11 cellular contexts compared by ENCODE assay signal in genomic region chr12:57092529-57092862, GRCh38. TPM values are rescaled to one million over a fixed set of nuclear protein-coding genes. Genes with fewer than 3 reads are reported as not detected.
DNase-seq lines count a peak whose midpoint lies in the region; ATAC-seq and TF ChIP-seq lines count a peak whose summit lies in the region.
"Had no signal": no experiment of that assay in that cellular context is flagged by ENCODE, and none has a peak within 500 bp of the region (broad histone marks: within the 10 kb centered on the region; RNA-seq: fewer than 3 reads in every experiment).

No MANE protein-coding gene starts in this region.

- TF ChIP-seq CTCF in AG10803 (conservative IDR thresholded peaks at IDR 0.05; ENCODE audit: low read length) = no peak

- H3K9me3 Mint-ChIP-seq in dendritic cell treated with granulocyte-macrophage colony-stimulating factor and Interleukin-4, amounts not matched to agents 40 ng/mL and 50 ng/mL, for 4 days = no peaks in the 10 kb centered on the region

- H3K14ac ChIP-seq in neuronal stem cell (ENCODE audit: low read length) = no peak overlapping the region

- H3K23ac ChIP-seq in neuronal stem cell (ENCODE audit: low read depth, low read length, poor library complexity) = no peak overlapping the region

- H3K27me3 Mint-ChIP-seq in dendritic cell treated with granulocyte-macrophage colony-stimulating factor and Interleukin-4, amounts not matched to agents 40 ng/mL and 50 ng/mL, for 4 days = no peaks in the 10 kb centered on the region

- no peak overlapping the region for H2BK15ac ChIP-seq in neuronal stem cell (ENCODE audit: low read length)

- no peak overlapping the region for H3K18ac ChIP-seq in neuronal stem cell (ENCODE audit: low read length)

- H3K4me3 ChIP-seq in AG10803 (ENCODE audit: low read length) (peak overlapping the region; percentile 20; the same call in 1 of the 2 replicates), Karpas-422 (ENCODE audit: low read length) (peak overlapping the region; percentile 52; the same call in 1 of the 2 replicates), neuronal stem cell (ENCODE audit: low read length in 2 of 2) (no peak overlapping the region)
- H3K4me3 ChIP-seq: cardiac muscle cell had no signal

- H2AFZ ChIP-seq in Karpas-422 (ENCODE audit: low read length) = no peak overlapping the region
- no peak overlapping the region for H2AFZ ChIP-seq in neuronal stem cell (ENCODE audit: low read length)

- H4K20me1 ChIP-seq in Karpas-422 (ENCODE audit: insufficient read depth, low read depth, low read length) = no peaks in the 10 kb centered on the region

- no peak overlapping the region for H2BK120ac ChIP-seq in neuronal stem cell (ENCODE audit: low read depth, low read length)

- H3K9me3 ChIP-seq in Karpas-422 (ENCODE audit: low read length) (no peaks in the 10 kb centered on the region), neuronal stem cell (replicated peaks in 1 of 2; ENCODE audit: control insufficient read depth in 2 of 2, insufficient read depth in 1 of 2, low read depth in 1 of 2, low read length in 2 of 2) (no peaks in the 10 kb centered on the region)

- CTCF ChIA-PET in HEK293T (lab: Yijun Ruan, JAX) = interaction anchor here (0.9 to 3.4 kb wide), 9 partner anchors 9 to 84 kb away, joined by 3 to 23 read pairs (median 7); partner anchors contain the start of genes NEMP1 and STAT6

- intact Hi-C loops in dendritic cell treated with granulocyte-macrophage colony-stimulating factor and Interleukin-4, amounts not matched to agents 40 ng/mL and 50 ng/mL, for 4 days (cut with micrococcal nuclease) = no loop called here

- peaks cover 20% of the 10 kb centered on the region; the same call in 1 of the 2 replicates for H3K36me3 ChIP-seq in Karpas-422 (ENCODE audit: insufficient read depth, low read length)
- H3K36me3 ChIP-seq in neuronal stem cell (replicated peaks in 1 of 2; ENCODE audit: control insufficient read depth in 2 of 2, insufficient read depth in 2 of 2, low read length in 2 of 2) = peaks cover 39 to 68% of the 10 kb centered on the region in 2 donors

- no peak overlapping the region for H3K4ac ChIP-seq in neuronal stem cell (ENCODE audit: low read length)

- H3K79me1 ChIP-seq in neuronal stem cell (ENCODE audit: low read depth, low read length) = peaks cover 16% of the 10 kb centered on the region

- DNase-seq in AG10803 (ENCODE audit: low read depth) (no peak), Karpas-422 (no peak), neuronal stem cell (ENCODE audit: low spot score) (no peak), HEK293T (ENCODE audit: extremely low spot score) (no peak), NCI-H1048 (lab: John Stamatoyannopoulos, UW) (no peak)
- no peak for DNase-seq in activated T-cell treated with anti-CD3 and anti-CD28 coated beads, Interleukin-2, amount 50 U/mL, for 48 hours
- DNase-seq: hippocampal formation, NCI-H774 had no signal

- peaks cover 94% of the 10 kb centered on the region for H3K36me3 Mint-ChIP-seq in dendritic cell treated with granulocyte-macrophage colony-stimulating factor and Interleukin-4, amounts not matched to agents 40 ng/mL and 50 ng/mL, for 4 days (ENCODE audit: low read depth)

- H3K4me1 ChIP-seq in Karpas-422 (ENCODE audit: low read length) (peaks cover 67% of the 10 kb centered on the region), neuronal stem cell (ENCODE audit: control insufficient read depth in 2 of 2, insufficient read depth in 1 of 2, low read depth in 1 of 2, low read length in 2 of 2) (peaks cover 39 to 40% of the 10 kb centered on the region in 2 donors)

- ATAC-seq in HG02852 (IDR thresholded peaks at IDR 0.05; ENCODE audit: unreplicated experiment) = no peak

- WGBS in neuronal stem cell (ENCODE audit: extremely low coverage in 2 of 2, insufficient read length in 2 of 2, insufficient replicate concordance in 1 of 2), 2 donors = no CpG with 5 or more reads among the region's 5 CpGs

- no peak overlapping the region for H3K4me3 Mint-ChIP-seq in dendritic cell treated with granulocyte-macrophage colony-stimulating factor and Interleukin-4, amounts not matched to agents 40 ng/mL and 50 ng/mL, for 4 days

- H2BK12ac ChIP-seq in neuronal stem cell (ENCODE audit: low read length) = no peak overlapping the region

- peaks cover 89% of the 10 kb centered on the region for H3K4me1 Mint-ChIP-seq in dendritic cell treated with granulocyte-macrophage colony-stimulating factor and Interleukin-4, amounts not matched to agents 40 ng/mL and 50 ng/mL, for 4 days (ENCODE audit: low read depth)

- no peak overlapping the region for H4K91ac ChIP-seq in neuronal stem cell (ENCODE audit: low read depth, low read length, poor library complexity)

- H3K79me2 ChIP-seq in Karpas-422 (ENCODE audit: low read length) = peaks cover 25% of the 10 kb centered on the region

- peak overlapping the region; percentile 60 for H3K4me2 ChIP-seq in Karpas-422 (ENCODE audit: low read depth, low read length, poor library complexity, severe bottlenecking)
- H3K4me2 ChIP-seq in neuronal stem cell (ENCODE audit: insufficient read depth, low read length, poor library complexity, severe bottlenecking) = no peak overlapping the region

- no peak overlapping the region for H2AK5ac ChIP-seq in neuronal stem cell (ENCODE audit: low read depth, low read length)

- H3K9ac ChIP-seq in Karpas-422 (ENCODE audit: low read length) = peak overlapping the region; percentile 68
- H3K9ac ChIP-seq in neuronal stem cell (ENCODE audit: low read depth, low read length, poor library complexity) = no peak overlapping the region

- H2BK5ac ChIP-seq in neuronal stem cell (ENCODE audit: low read length) = no peak overlapping the region

- no peaks in the 10 kb centered on the region for H3K9me2 ChIP-seq in Karpas-422 (replicated peaks; ENCODE audit: insufficient read depth, low read length)

- H3K27ac ChIP-seq in Karpas-422 (ENCODE audit: low read length) = peak overlapping the region; percentile 83
- peak overlapping the region; percentile 41 for H3K27ac ChIP-seq in neuronal stem cell (replicated peaks; ENCODE audit: low read length)
- H3K27ac ChIP-seq: cardiac muscle cell had no signal

- no peak overlapping the region for H4K8ac ChIP-seq in neuronal stem cell (ENCODE audit: low read depth, low read length)

- POLR2A ChIA-PET in HEK293T (lab: Yijun Ruan, JAX) = interaction anchor here (0.8 to 4.7 kb wide), 4 partner anchors 14 to 36 kb away, joined by 3 to 23 read pairs (median 8); partner anchors contain the start of genes LRP1, NEMP1 and STAT6

- peak overlapping the region; percentile 86 for H3K27ac Mint-ChIP-seq in dendritic cell treated with granulocyte-macrophage colony-stimulating factor and Interleukin-4, amounts not matched to agents 40 ng/mL and 50 ng/mL, for 4 days

- no peaks in the 10 kb centered on the region for H3K27me3 ChIP-seq in Karpas-422 (ENCODE audit: low read length)
- H3K27me3 ChIP-seq in neuronal stem cell (ENCODE audit: control insufficient read depth in 3 of 3, insufficient read depth in 3 of 3, low read depth in 1 of 3, low read length in 3 of 3) = no peaks in the 10 kb centered on the region
- H3K27me3 ChIP-seq: cardiac muscle cell had no signal

TF ChIP-seq in HEK293T, 16 proteins besides CTCF, POLR2A, EP300 and RAD21:
- no peak for TF ChIP-seq NFRKB (IDR thresholded peaks at IDR 0.05)
- TF ChIP-seq HDGF (IDR thresholded peaks at IDR 0.05; ENCODE audit: borderline replicate concordance) = no peak
- TF ChIP-seq SP1 (IDR thresholded peaks at IDR 0.05) = no peak
- TF ChIP-seq BHLHE40 (IDR thresholded peaks at IDR 0.05; ENCODE audit: borderline replicate concordance) = no peak
- no peak for TF ChIP-seq ARNT (IDR thresholded peaks at IDR 0.05)
- no peak for TF ChIP-seq FOXK2 (IDR thresholded peaks at IDR 0.05)
- TF ChIP-seq L3MBTL2 (conservative IDR thresholded peaks at IDR 0.05) = no peak
- no peak for TF ChIP-seq FOXA1 (IDR thresholded peaks at IDR 0.05)
- TF ChIP-seq FOXM1 (IDR thresholded peaks at IDR 0.05; ENCODE audit: borderline replicate concordance) = no peak
- TF ChIP-seq ELF4 (IDR thresholded peaks at IDR 0.05) = no peak
- TF ChIP-seq, protein P1, sequence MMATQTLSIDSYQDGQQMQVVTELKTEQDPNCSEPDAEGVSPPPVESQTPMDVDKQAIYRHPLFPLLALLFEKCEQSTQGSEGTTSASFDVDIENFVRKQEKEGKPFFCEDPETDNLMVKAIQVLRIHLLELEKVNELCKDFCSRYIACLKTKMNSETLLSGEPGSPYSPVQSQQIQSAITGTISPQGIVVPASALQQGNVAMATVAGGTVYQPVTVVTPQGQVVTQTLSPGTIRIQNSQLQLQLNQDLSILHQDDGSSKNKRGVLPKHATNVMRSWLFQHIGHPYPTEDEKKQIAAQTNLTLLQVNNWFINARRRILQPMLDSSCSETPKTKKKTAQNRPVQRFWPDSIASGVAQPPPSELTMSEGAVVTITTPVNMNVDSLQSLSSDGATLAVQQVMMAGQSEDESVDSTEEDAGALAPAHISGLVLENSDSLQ (IDR thresholded peaks at IDR 0.05) = no peak
- TF ChIP-seq TARDBP (IDR thresholded peaks at IDR 0.05) = no peak
- no peak for TF ChIP-seq ZNF384 (IDR thresholded peaks at IDR 0.05)
- no peak for TF ChIP-seq SUZ12 (IDR thresholded peaks at IDR 0.05)
- no peak for TF ChIP-seq CTBP1 (IDR thresholded peaks at IDR 0.05; ENCODE audit: borderline replicate concordance)
- TF ChIP-seq LEF1 (IDR thresholded peaks at IDR 0.05; ENCODE audit: borderline replicate concordance) = no peak
TF ChIP-seq in HEK293T: peak in this region for 0.

RNA-seq across cellular contexts. Expression of gene NAB2, which starts 3.6 kb away (rescaled TPM):
- 19.4 and 38.0 TPM in 2 replicates for total RNA-seq in Karpas-422 (2014; rRNA removed; shearing (Covaris generic); ENCODE audit: low replicate concordance)
- 51.0 TPM for polyA plus RNA-seq in neuronal stem cell (2013, experiment 1 of 2)
- 47.9 TPM for polyA plus RNA-seq in neuronal stem cell (2013, experiment 2 of 2)

RNA-seq across cellular contexts. Expression of gene NEMP1, which starts 13.9 kb away (rescaled TPM):
- total RNA-seq in Karpas-422 (2014; rRNA removed; shearing (Covaris generic); ENCODE audit: low replicate concordance) = 34.2 and 59.6 TPM in 2 replicates
- polyA plus RNA-seq in neuronal stem cell (2013, experiment 1 of 2) = 31.6 TPM
- polyA plus RNA-seq in neuronal stem cell (2013, experiment 2 of 2) = 33.0 TPM

RNA-seq across cellular contexts. Expression of gene STAT6, which starts 18.7 kb away (rescaled TPM):
- 116 and 140 TPM in 2 replicates for total RNA-seq in Karpas-422 (2014; rRNA removed; shearing (Covaris generic); ENCODE audit: low replicate concordance)
- polyA plus RNA-seq in neuronal stem cell (2013, experiment 1 of 2) = 9.9 TPM
- polyA plus RNA-seq in neuronal stem cell (2013, experiment 2 of 2) = 8.0 TPM

RNA-seq across cellular contexts. Expression of gene LRP1, which starts 35.8 kb away (rescaled TPM):
- 0.56 and 3.1 TPM in 2 replicates for total RNA-seq in Karpas-422 (2014; rRNA removed; shearing (Covaris generic); ENCODE audit: low replicate concordance)
- polyA plus RNA-seq in neuronal stem cell (2013, experiment 1 of 2) = 13.3 TPM
- 12.4 TPM for polyA plus RNA-seq in neuronal stem cell (2013, experiment 2 of 2)

RNA-seq across cellular contexts. Expression of gene MYO1A, which starts 42.6 kb away (rescaled TPM):
- total RNA-seq in Karpas-422 (2014; rRNA removed; shearing (Covaris generic); ENCODE audit: low replicate concordance) = 0.11 and 3.8 TPM in 2 replicates
- polyA plus RNA-seq in neuronal stem cell (2013, experiment 1 of 2) = 0.04 TPM
- 0.01 TPM for polyA plus RNA-seq in neuronal stem cell (2013, experiment 2 of 2)
- total RNA-seq: cardiac muscle cell had no signal

Comparison
In these comparisons a context has a peak if more than half of its experiments do, and no peak if none do; other contexts are left out.
1. H3K4me3 ChIP-seq: peak in AG10803 (single experiment) and Karpas-422 (single experiment); none in neuronal stem cell (0 of 2).